In the genomic region with DNA sequence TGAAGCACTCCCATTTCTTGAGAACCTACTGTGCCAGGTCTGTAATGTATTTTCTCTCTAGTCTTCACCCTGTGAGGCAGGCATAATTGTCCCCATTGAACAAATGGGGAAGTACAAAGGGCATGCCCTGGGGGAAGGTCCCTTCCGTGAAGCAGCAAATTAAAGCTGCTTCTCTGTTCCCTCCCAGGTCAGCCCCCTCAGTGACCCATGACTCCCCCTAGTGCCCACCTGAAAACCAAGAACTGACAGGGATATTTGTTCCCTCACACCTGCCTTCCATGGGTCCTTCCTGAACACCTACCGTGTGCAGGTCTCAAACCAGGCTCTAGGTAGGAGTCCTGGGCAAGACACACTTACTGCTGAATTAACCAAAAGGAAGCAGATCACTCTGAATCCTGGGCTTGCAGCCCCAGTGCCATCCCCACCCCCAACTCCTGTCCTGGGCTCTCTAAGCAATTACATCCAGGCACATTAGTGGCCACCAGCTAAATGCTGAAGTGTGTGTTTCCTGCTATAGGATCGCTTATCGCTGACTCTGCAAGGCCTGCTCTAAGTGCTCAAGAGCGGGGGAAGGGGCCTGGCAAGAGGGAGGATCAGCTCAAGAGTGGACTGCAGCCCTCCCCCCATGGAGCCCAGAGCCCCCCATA, we compare ENCODE assay signal across 11 cellular contexts.
A peak's percentile ranks its signal among the peaks of the same experiment; 100 is the strongest.
DNase-seq lines count a peak whose midpoint lies in the region; ATAC-seq and TF ChIP-seq lines count a peak whose summit lies in the region.
"Had no signal": no experiment of that assay in that cellular context is flagged by ENCODE, and none has a peak within 500 bp of the region (broad histone marks: within the 10 kb centered on the region; RNA-seq: fewer than 3 reads in every experiment).

No MANE protein-coding gene starts in this region.

- H3K4me1 Mint-ChIP-seq in memory B cell: peaks cover 12% of the 10 kb centered on the region
- peaks cover 3% of the 10 kb centered on the region for H3K4me1 Mint-ChIP-seq in activated T-helper 2 cell treated with anti-CD3 and anti-CD28 coated beads, Interferon-gamma antibody, Interleukin-2, Interleukin-4, amounts not matched to agents 10 μg/mL and 5 μg/mL and 100 μg/mL, durations not matched to agents 14 hours and 24 hours and 36 hours (ENCODE audit: low read depth)

- no peak for TF ChIP-seq POLR2A in ovary (IDR thresholded peaks at IDR 0.05)

- no peaks in the 10 kb centered on the region for H3K36me3 Mint-ChIP-seq in memory B cell
- H3K36me3 Mint-ChIP-seq in activated T-helper 2 cell treated with anti-CD3 and anti-CD28 coated beads, Interferon-gamma antibody, Interleukin-2, Interleukin-4, amounts not matched to agents 10 μg/mL and 5 μg/mL and 100 μg/mL, durations not matched to agents 14 hours and 24 hours and 36 hours (ENCODE audit: low read depth): no peaks in the 10 kb centered on the region
- H3K36me3 Mint-ChIP-seq in activated naive CD4-positive, alpha-beta T cell treated with anti-CD3 and anti-CD28 coated beads, Interleukin-2, amount 50 U/mL, for 72 hours: no peaks in the 10 kb centered on the region
- H3K36me3 Mint-ChIP-seq: activated naive CD8-positive, alpha-beta T cell; naive thymus-derived CD8-positive, alpha-beta T cell had no signal

- H3K27ac Mint-ChIP-seq in memory B cell: no peak overlapping the region
- no peak overlapping the region for H3K27ac Mint-ChIP-seq in activated T-helper 2 cell treated with anti-CD3 and anti-CD28 coated beads, Interferon-gamma antibody, Interleukin-2, Interleukin-4, amounts not matched to agents 10 μg/mL and 5 μg/mL and 100 μg/mL, durations not matched to agents 14 hours and 24 hours and 36 hours
- H3K27ac Mint-ChIP-seq in activated naive CD4-positive, alpha-beta T cell treated with anti-CD3 and anti-CD28 coated beads, Interleukin-2, amount 50 U/mL, for 72 hours: no peak overlapping the region
- H3K27ac Mint-ChIP-seq: activated naive CD8-positive, alpha-beta T cell; naive thymus-derived CD8-positive, alpha-beta T cell had no signal

- peaks cover 3% of the 10 kb centered on the region for H3K4me1 ChIP-seq in ovary (ENCODE audit: insufficient read depth)
- H3K4me1 ChIP-seq: suprapubic skin had no signal

- no peak overlapping the region for H3K4me3 Mint-ChIP-seq in memory B cell
- H3K4me3 Mint-ChIP-seq in activated T-helper 2 cell treated with anti-CD3 and anti-CD28 coated beads, Interferon-gamma antibody, Interleukin-2, Interleukin-4, amounts not matched to agents 10 μg/mL and 5 μg/mL and 100 μg/mL, durations not matched to agents 14 hours and 24 hours and 36 hours (ENCODE audit: low read depth): no peak overlapping the region
- H3K4me3 Mint-ChIP-seq: activated naive CD8-positive, alpha-beta T cell; naive thymus-derived CD8-positive, alpha-beta T cell had no signal

- peaks cover 13% of the 10 kb centered on the region for H3K27me3 Mint-ChIP-seq in memory B cell
- H3K27me3 Mint-ChIP-seq in activated T-helper 2 cell treated with anti-CD3 and anti-CD28 coated beads, Interferon-gamma antibody, Interleukin-2, Interleukin-4, amounts not matched to agents 10 μg/mL and 5 μg/mL and 100 μg/mL, durations not matched to agents 14 hours and 24 hours and 36 hours (ENCODE audit: low read depth): peaks cover 3% of the 10 kb centered on the region

- intact Hi-C loops in ovary (cut with DNase I): no loop called here
- intact Hi-C loops in activated T-helper 2 cell treated with anti-CD3 and anti-CD28 coated beads, Interferon-gamma antibody, Interleukin-2, Interleukin-4, amounts not matched to agents 10 μg/mL and 5 μg/mL and 100 μg/mL, durations not matched to agents 14 hours and 24 hours and 36 hours (cut with micrococcal nuclease): no loop called here

- no peaks in the 10 kb centered on the region for H3K27me3 ChIP-seq in ovary
- H3K27me3 ChIP-seq: suprapubic skin had no signal

- H3K36me3 ChIP-seq in ovary: no peaks in the 10 kb centered on the region
- H3K36me3 ChIP-seq: suprapubic skin had no signal

- H3K9me3 Mint-ChIP-seq in memory B cell: peaks cover 4% of the 10 kb centered on the region
- no peaks in the 10 kb centered on the region for H3K9me3 Mint-ChIP-seq in activated T-helper 2 cell treated with anti-CD3 and anti-CD28 coated beads, Interferon-gamma antibody, Interleukin-2, Interleukin-4, amounts not matched to agents 10 μg/mL and 5 μg/mL and 100 μg/mL, durations not matched to agents 14 hours and 24 hours and 36 hours
- H3K9me3 Mint-ChIP-seq in activated naive CD4-positive, alpha-beta T cell treated with anti-CD3 and anti-CD28 coated beads, Interleukin-2, amount 50 U/mL, for 72 hours: peaks cover 5% of the 10 kb centered on the region in 2 donors

- DNase-seq in NCI-H82 treated with DMSO at 0.1 percent for 48 hours (lab: John Stamatoyannopoulos, UW; ENCODE audit: unreplicated experiment) (peak; percentile 0), memory B cell (ENCODE audit: low spot score in 2 of 2) (no peak), ovary (no peak)
- DNase-seq in activated T-helper 2 cell treated with anti-CD3 and anti-CD28 coated beads, Interferon-gamma antibody, Interleukin-2, Interleukin-4, amounts not matched to agents 10 μg/mL and 5 μg/mL and 100 μg/mL, durations not matched to agents 14 hours and 24 hours and 36 hours (ENCODE audit: low spot score): no peak
- no peak for DNase-seq in activated naive CD4-positive, alpha-beta T cell treated with anti-CD3 and anti-CD28 coated beads, Interleukin-2, amount 50 U/mL, for 72 hours (ENCODE audit: low spot score in 2 of 2)
- DNase-seq: activated CD4-positive, alpha-beta T cell treated with anti-CD3 and anti-CD28 coated beads for 1 hour; naive thymus-derived CD8-positive, alpha-beta T cell had no signal

- WGBS in ovary, 3 donors: 58 to 78% (median 68%) methylated on average over 5 of the region's 5 CpGs

- TF ChIP-seq EP300 in ovary (IDR thresholded peaks at IDR 0.05): no peak

- ATAC-seq in GM18907 (IDR thresholded peaks at IDR 0.05; ENCODE audit: unreplicated experiment): peak; percentile 71
- ATAC-seq in HG03095 (IDR thresholded peaks at IDR 0.05; ENCODE audit: unreplicated experiment): peak; percentile 52
- ATAC-seq in memory B cell (ENCODE audit: low read depth): peak; percentile 35
- no peak for ATAC-seq in activated naive CD4-positive, alpha-beta T cell treated with anti-CD3 and anti-CD28 coated beads, Interleukin-2, amount 50 U/mL, for 72 hours
- ATAC-seq: naive thymus-derived CD8-positive, alpha-beta T cell had no signal

- H3K9me3 ChIP-seq in ovary: no peaks in the 10 kb centered on the region
- H3K9me3 ChIP-seq: suprapubic skin had no signal

- H3K27ac ChIP-seq in ovary: no peak overlapping the region
- H3K27ac ChIP-seq: suprapubic skin had no signal

- no peak overlapping the region for H3K4me3 ChIP-seq in ovary
- H3K4me3 ChIP-seq: suprapubic skin had no signal

- TF ChIP-seq CTCF in ovary (IDR thresholded peaks at IDR 0.05): no peak

Comparison
In these comparisons a context has a peak if more than half of its experiments do, and no peak if none do; other contexts are left out.
1. ATAC-seq: peak in GM18907 (single experiment), HG03095 (single experiment) and memory B cell (single experiment); none in activated naive CD4-positive, alpha-beta T cell treated with anti-CD3 and anti-CD28 coated beads, Interleukin-2, amount 50 U/mL, for 72 hours (0 of 2).